ENCODE assay signal across 17 cellular contexts in genomic region chr4:163542275-163542674, GRCh38. TPM values are rescaled to one million over a fixed set of nuclear protein-coding genes. Genes with fewer than 3 reads are reported as not detected.
DNase-seq lines count a peak whose midpoint lies in the region; ATAC-seq and TF ChIP-seq lines count a peak whose summit lies in the region.
"Had no signal": no experiment of that assay in that cellular context is flagged by ENCODE, and none has a peak within 500 bp of the region (broad histone marks: within the 10 kb centered on the region; RNA-seq: fewer than 3 reads in every experiment).

No MANE protein-coding gene starts in this region.

- H3K79me2 ChIP-seq in DND-41 (ENCODE audit: insufficient read depth, low read length) (no peaks in the 10 kb centered on the region), mammary epithelial cell (ENCODE audit: insufficient read depth, low read length) (no peaks in the 10 kb centered on the region), osteoblast (ENCODE audit: insufficient read depth, low read length) (no peaks in the 10 kb centered on the region), hepatocyte (no peaks in the 10 kb centered on the region)

- no peaks in the 10 kb centered on the region for H3K9me2 ChIP-seq in hepatocyte (replicated peaks; ENCODE audit: insufficient read depth)

- DNase-seq in DND-41 (no peak), M059J (ENCODE audit: low read depth) (peak; percentile 81), mammary epithelial cell (peak; percentile 76), osteoblast (ENCODE audit: insufficient read length, low spot score, missing footprints) (no peak), hepatocyte (ENCODE audit: low spot score) (no peak), aorta (no peak)
- no peak for DNase-seq in stimulated activated naive CD4-positive, alpha-beta T cell (lab: John Stamatoyannopoulos, UW)
- DNase-seq: activated CD8-positive, alpha-beta T cell treated with anti-CD3 and anti-CD28 coated beads, Interleukin-2, amount 10 ng/mL, durations not matched to agents 7 days and 5 days; activated naive CD4-positive, alpha-beta T cell; C1 segment of cervical spinal cord; NCI-H1436 treated with DMSO at 0.1 percent for 48 hours; NCI-H510A; stimulated activated CD4-positive, alpha-beta T cell treated with anti-CD3 and anti-CD28 coated beads, Interleukin-1b, Interleukin-23, amount 100 ng/mL, for 48 hours; T-helper 9 cell had no signal

- no peak overlapping the region for H2AFZ ChIP-seq in DND-41 (ENCODE audit: low read depth, low read length)
- H2AFZ ChIP-seq in mammary epithelial cell (ENCODE audit: low read depth, low read length): no peak overlapping the region
- no peak overlapping the region for H2AFZ ChIP-seq in osteoblast (ENCODE audit: low read length)
- H2AFZ ChIP-seq in hepatocyte: no peak overlapping the region

- no peaks in the 10 kb centered on the region for H3K36me3 ChIP-seq in DND-41 (ENCODE audit: insufficient read depth, low read length)
- peaks cover 2% of the 10 kb centered on the region for H3K36me3 ChIP-seq in mammary epithelial cell (ENCODE audit: insufficient read depth, low read length)
- no peaks in the 10 kb centered on the region for H3K36me3 ChIP-seq in osteoblast (ENCODE audit: insufficient read depth, low read length)
- H3K36me3 ChIP-seq in hepatocyte (replicated peaks; ENCODE audit: insufficient read depth, low read depth): no peaks in the 10 kb centered on the region
- H3K36me3 ChIP-seq in aorta (ENCODE audit: control insufficient read depth in 1 of 2, insufficient read depth in 2 of 2, low read length in 1 of 2): no peaks in the 10 kb centered on the region
- H3K36me3 ChIP-seq: prostate gland had no signal

- H3K4me2 ChIP-seq in DND-41 (ENCODE audit: insufficient read depth, low read length) (no peak overlapping the region), mammary epithelial cell (ENCODE audit: insufficient read depth, low read depth, low read length) (no peak overlapping the region), osteoblast (ENCODE audit: insufficient read depth, low read length) (peak overlapping the region; percentile 14), hepatocyte (no peak overlapping the region)

- H3K4me3 ChIP-seq in DND-41 (ENCODE audit: low read depth in 1 of 2, low read length in 2 of 2) (no peak overlapping the region), mammary epithelial cell (replicated peaks in 1 of 3; ENCODE audit: insufficient read depth in 1 of 3, low read depth in 2 of 3, low read length in 3 of 3) (no peak overlapping the region), osteoblast (ENCODE audit: insufficient read depth, low read length) (no peak overlapping the region), hepatocyte (no peak overlapping the region), aorta (ENCODE audit: low read length in 2 of 2) (no peak overlapping the region)
- H3K4me3 ChIP-seq: coronary artery, prostate gland had no signal

- H4K20me1 ChIP-seq in DND-41 (ENCODE audit: insufficient read depth, low read length): no peaks in the 10 kb centered on the region
- no peaks in the 10 kb centered on the region for H4K20me1 ChIP-seq in mammary epithelial cell (ENCODE audit: insufficient read depth, low read length)
- no peaks in the 10 kb centered on the region for H4K20me1 ChIP-seq in osteoblast (ENCODE audit: insufficient read depth, low read length)
- no peaks in the 10 kb centered on the region for H4K20me1 ChIP-seq in hepatocyte (ENCODE audit: insufficient read depth, poor library complexity, severe bottlenecking)

- BruUV-seq in mammary epithelial cell (replicated peaks; lab: Mats Ljungman, UMichigan): no TSS peak

- H3K9ac ChIP-seq in DND-41 (ENCODE audit: low read depth, low read length): no peak overlapping the region
- H3K9ac ChIP-seq in mammary epithelial cell (ENCODE audit: insufficient read depth, low read length): no peak overlapping the region

- in situ Hi-C loops in mammary epithelial cell (cut with MboI; ENCODE audit: low sequenced_read_pairs in 2 of 2): loop anchor here in 1 of 2 donors (10.0 kb wide), 1 partner anchor 57 kb away; no protein-coding TSS in a partner anchor

- H3K27ac ChIP-seq in DND-41 (ENCODE audit: low read length) (no peak overlapping the region), mammary epithelial cell (ENCODE audit: insufficient read depth, low read depth, low read length) (no peak overlapping the region), osteoblast (ENCODE audit: low read depth, low read length) (no peak overlapping the region), hepatocyte (no peak overlapping the region), aorta (ENCODE audit: low read depth in 1 of 2, low read length in 2 of 2) (no peak overlapping the region)
- H3K27ac ChIP-seq: coronary artery, prostate gland had no signal

- H3K27me3 ChIP-seq in DND-41 (ENCODE audit: insufficient read depth, low read length, poor library complexity): no peaks in the 10 kb centered on the region
- no peaks in the 10 kb centered on the region for H3K27me3 ChIP-seq in mammary epithelial cell (ENCODE audit: insufficient read depth, low read length)
- no peaks in the 10 kb centered on the region for H3K27me3 ChIP-seq in osteoblast (ENCODE audit: insufficient read depth, low read length)
- no peaks in the 10 kb centered on the region for H3K27me3 ChIP-seq in hepatocyte
- H3K27me3 ChIP-seq in aorta (ENCODE audit: control insufficient read depth in 1 of 2, insufficient read depth in 2 of 2, low read length in 1 of 2): no peaks in the 10 kb centered on the region

- 78% methylated on average over 3 of the region's 3 CpGs for WGBS in mammary epithelial cell (ENCODE audit: low coverage, missing lambda C conversion rate)
- 82% methylated on average over 3 of the region's 3 CpGs for WGBS in hepatocyte (ENCODE audit: low lambda C conversion rate, missing lambda C conversion rate)
- WGBS in aorta, 2 donors: 88 to 92% methylated on average over 3 of the region's 3 CpGs

- H3K4me1 ChIP-seq in DND-41 (ENCODE audit: insufficient read depth, low read length): peaks cover 6% of the 10 kb centered on the region
- peaks cover 27% of the 10 kb centered on the region for H3K4me1 ChIP-seq in mammary epithelial cell (ENCODE audit: insufficient read depth, low read length)
- peaks cover 34% of the 10 kb centered on the region for H3K4me1 ChIP-seq in osteoblast (ENCODE audit: insufficient read depth, low read length)
- H3K4me1 ChIP-seq in hepatocyte (ENCODE audit: insufficient read depth): no peaks in the 10 kb centered on the region
- no peaks in the 10 kb centered on the region for H3K4me1 ChIP-seq in aorta (ENCODE audit: control insufficient read depth in 1 of 2, insufficient read depth in 2 of 2, low read length in 2 of 2)
- H3K4me1 ChIP-seq: prostate gland had no signal

- TF ChIP-seq CTCF in DND-41 (IDR thresholded peaks at IDR 0.05; ENCODE audit: borderline replicate concordance, extremely low read depth, low read length, poor library complexity, severe bottlenecking) (no peak), mammary epithelial cell (conservative IDR thresholded peaks at IDR 0.05 in 1 of 2, IDR thresholded peaks at IDR 0.05 in 1 of 2; ENCODE audit: extremely low read depth in 1 of 2, insufficient read depth in 1 of 2, low read depth in 1 of 2, low read length in 2 of 2) (no peak), osteoblast (IDR thresholded peaks at IDR 0.05; ENCODE audit: extremely low read depth, low read depth, low read length) (no peak), hepatocyte (IDR thresholded peaks at IDR 0.05; ENCODE audit: poor library complexity) (no peak)

- H3K9me3 ChIP-seq in DND-41 (ENCODE audit: insufficient read depth, low read length, severe bottlenecking) (no peaks in the 10 kb centered on the region), mammary epithelial cell (replicated peaks; ENCODE audit: insufficient read depth, low read length) (no peaks in the 10 kb centered on the region), osteoblast (ENCODE audit: low read depth, low read length) (no peaks in the 10 kb centered on the region), hepatocyte (ENCODE audit: low read depth) (no peaks in the 10 kb centered on the region), aorta (ENCODE audit: control insufficient read depth, low read length) (no peaks in the 10 kb centered on the region)
- H3K9me3 ChIP-seq: prostate gland had no signal

- intact Hi-C loops in mammary epithelial cell (cut with micrococcal nuclease) (loop anchor here (10.0 kb wide), 1 partner anchor 377 kb away; the partner anchor contains the start of gene NAF1), aorta (cut with DNase I) (loop anchor here (5.0 to 10.0 kb wide), 5 partner anchors 50 to 897 kb away; partner anchors contain the start of genes TMA16 (in 2 of the 2), NPY1R (in 1 of the 2) and NPY5R (in 1 of the 2))

- ATAC-seq in DND-41 (ENCODE audit: insufficient read depth, low read depth): 0 out of 3 replicates have a peak, but pooled peaks have one; percentile 3
- ATAC-seq in GM21737 (IDR thresholded peaks at IDR 0.05; ENCODE audit: unreplicated experiment): no peak
- ATAC-seq in aorta (ENCODE audit: low FRiP score): no peak
- ATAC-seq: activated CD8-positive, alpha-beta T cell treated with anti-CD3 and anti-CD28 coated beads, Interleukin-2, amount 10 ng/mL, durations not matched to agents 7 days and 5 days had no signal

- CTCF ChIA-PET in mammary epithelial cell (lab: Charles Lee; ENCODE audit: low non-redundant PET): interaction anchor here (0.6 kb wide), 1 partner anchor 48 kb away, joined by 3 read pairs; no protein-coding TSS in a partner anchor

- dilution Hi-C loops in mammary epithelial cell (cut with HindIII; ENCODE audit: low sequenced_read_pairs): no loop called here

RNA-seq across cellular contexts. Expression of gene TMA16, which starts 47.8 kb away (rescaled TPM):
- 31.8 and 53.4 TPM in 2 replicates for total RNA-seq in M059J (2014; rRNA removed; shearing (Covaris generic))
- total RNA-seq in mammary epithelial cell (10 to 100 TPM; 24.0 to 43.9 TPM), osteoblast (22.8 and 25.9 TPM in 2 replicates), hepatocyte (18.0 and 24.9 TPM in 2 replicates), aorta (10 to 100 TPM; 26.2 to 27.3 TPM)
- polyA plus RNA-seq in mammary epithelial cell (17.3 TPM), hepatocyte (10.9 and 15.7 TPM in 2 replicates), aorta (10 to 100 TPM; 17.7 to 21.4 TPM)
- polyA minus RNA-seq in mammary epithelial cell: 5.6 TPM

Comparison
In these comparisons a context has a peak if more than half of its experiments do, and no peak if none do; other contexts are left out.
1. DNase-seq: peak in M059J (single experiment) and mammary epithelial cell (single experiment); none in DND-41 (single experiment), osteoblast (single experiment), stimulated activated naive CD4-positive, alpha-beta T cell (0 of 6), hepatocyte (single experiment) and aorta (0 of 2).